In genomic region chr17:71937914-71938313, GRCh38 we compare ENCODE assay signal across 29 cellular contexts.
"Had no signal": no experiment of that assay in that cellular context is flagged by ENCODE, and none has a peak within 500 bp of the region (broad histone marks: within the 10 kb centered on the region; RNA-seq: fewer than 3 reads in every experiment).

No MANE protein-coding gene starts in this region.

- H2AFZ ChIP-seq: hepatocyte had no signal

- H3K4me3 Mint-ChIP-seq: activated naive CD8-positive, alpha-beta T cell; activated T-cell treated with anti-CD3 and anti-CD28 coated beads, Interleukin-2, amount 50 U/mL, for 72 hours; dendritic cell treated with granulocyte-macrophage colony-stimulating factor and Interleukin-4, amounts not matched to agents 40 ng/mL and 50 ng/mL, for 4 days; endodermal cell; immature natural killer cell; naive thymus-derived CD4-positive, alpha-beta T cell had no signal

- H3K9me3 Mint-ChIP-seq: endodermal cell had no signal

- H3K79me2 ChIP-seq: hepatocyte had no signal

- H3K27ac ChIP-seq: adrenal gland, breast epithelium, esophagus muscularis mucosa, gastrocnemius medialis, hepatocyte, ovary, right lobe of liver, skin epidermis, suprapubic skin, transverse colon had no signal

- H3K4me1 Mint-ChIP-seq: endodermal cell; immature natural killer cell; naive thymus-derived CD4-positive, alpha-beta T cell had no signal

- H3K27me3 ChIP-seq: adrenal gland, breast epithelium, esophagus muscularis mucosa, gastrocnemius medialis, hepatocyte, ovary, right lobe of liver, suprapubic skin, transverse colon had no signal

- H3K27me3 Mint-ChIP-seq: activated naive CD8-positive, alpha-beta T cell; dendritic cell treated with granulocyte-macrophage colony-stimulating factor and Interleukin-4, amounts not matched to agents 40 ng/mL and 50 ng/mL, for 4 days; naive thymus-derived CD4-positive, alpha-beta T cell; progenitor cell of endocrine pancreas had no signal

- H3K27ac Mint-ChIP-seq: activated naive CD8-positive, alpha-beta T cell; activated T-cell treated with anti-CD3 and anti-CD28 coated beads, Interleukin-2, amount 50 U/mL, for 72 hours; dendritic cell treated with granulocyte-macrophage colony-stimulating factor and Interleukin-4, amounts not matched to agents 40 ng/mL and 50 ng/mL, for 4 days; endodermal cell; immature natural killer cell; naive thymus-derived CD4-positive, alpha-beta T cell; progenitor cell of endocrine pancreas had no signal

- ATAC-seq: activated T-cell treated with anti-CD3 and anti-CD28 coated beads, Interleukin-2, amount 50 U/mL, for 72 hours; gastrocnemius medialis; left colon; naive thymus-derived CD4-positive, alpha-beta T cell; right lobe of liver had no signal

- H3K36me3 ChIP-seq: adrenal gland, breast epithelium, esophagus muscularis mucosa, gastrocnemius medialis, ovary, right lobe of liver, suprapubic skin, transverse colon had no signal

- H3K4me3 ChIP-seq: adrenal gland, breast epithelium, esophagus muscularis mucosa, gastrocnemius medialis, hepatocyte, ovary, right lobe of liver, skin epidermis, suprapubic skin, transverse colon had no signal

- H3K36me3 Mint-ChIP-seq: activated naive CD8-positive, alpha-beta T cell; immature natural killer cell; naive thymus-derived CD4-positive, alpha-beta T cell had no signal

- H3K9me3 ChIP-seq: adrenal gland, breast epithelium, esophagus muscularis mucosa, gastrocnemius medialis, ovary, right lobe of liver, suprapubic skin, transverse colon had no signal

- H3K4me2 ChIP-seq: hepatocyte had no signal

- H3K4me1 ChIP-seq: adrenal gland, breast epithelium, esophagus muscularis mucosa, gastrocnemius medialis, right lobe of liver, suprapubic skin had no signal

- DNase-seq: activated CD4-positive, alpha-beta T cell treated with anti-CD3 and anti-CD28 coated beads for 4 hours; activated CD4-positive, alpha-beta T cell treated with anti-CD3 and anti-CD28 coated beads, Interleukin-2, amount 50 U/mL, for 4 hours; activated CD4-positive, CD25-positive, alpha-beta regulatory T cell; activated effector memory CD4-positive, alpha-beta T cell treated with Interleukin-2 at 50 U/mL for 16 hours; activated naive CD4-positive, alpha-beta T cell treated with Interleukin-2 at 50 U/mL for 16 hours; activated T-cell treated with anti-CD3 and anti-CD28 coated beads for 4 hours; activated T-cell treated with anti-CD3 and anti-CD28 coated beads, Interleukin-2, amount 50 U/mL, for 72 hours; adrenal gland; central memory CD4-positive, alpha-beta T cell; endodermal cell; gastrocnemius medialis; immature natural killer cell; kidney; left colon; midbrain; naive thymus-derived CD4-positive, alpha-beta T cell; ovary; right lobe of liver; stimulated activated naive CD4-positive, alpha-beta T cell; T-helper 1 cell; transverse colon had no signal
